ENCODE assay signal across 8 cellular contexts in the genomic region with DNA sequence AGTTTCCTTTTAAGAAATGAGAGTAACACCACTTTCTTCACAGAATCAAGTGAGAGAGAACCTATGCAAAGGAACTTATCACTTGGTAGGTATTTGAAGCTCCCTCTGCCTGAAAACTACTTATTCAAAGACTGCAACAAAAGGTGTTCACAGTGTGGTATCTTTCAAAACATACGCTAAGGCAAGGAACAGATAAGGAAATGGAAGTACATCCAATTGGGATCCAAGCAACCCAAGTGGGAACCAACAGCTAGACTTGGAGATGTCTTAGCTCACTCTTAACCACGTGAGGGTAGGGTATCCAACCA. TPM values are rescaled to one million over a fixed set of nuclear protein-coding genes. Genes with fewer than 3 reads are reported as not detected.
DNase-seq lines count a peak whose midpoint lies in the region; ATAC-seq and TF ChIP-seq lines count a peak whose summit lies in the region.

No MANE protein-coding gene starts in this region.

- H3K9ac ChIP-seq in liver (ENCODE audit: low read depth in 1 of 2, low read length in 2 of 2) = no peak overlapping the region

- H3K4me1 ChIP-seq in heart right ventricle = peaks cover 0 to 19% (median 16%) of the 10 kb centered on the region in 9 donors
- peaks cover 5 to 18% (median 8%) of the 10 kb centered on the region in 4 donors for H3K4me1 ChIP-seq in liver (ENCODE audit: control insufficient read depth in 4 of 4, insufficient read depth in 4 of 4, low read length in 3 of 4)
- peaks cover 14 to 20% (median 18%) of the 10 kb centered on the region in 4 donors for H3K4me1 ChIP-seq in upper lobe of left lung

- H3K9me3 ChIP-seq in heart right ventricle = no peaks in the 10 kb centered on the region
- no peaks in the 10 kb centered on the region for H3K9me3 ChIP-seq in liver (ENCODE audit: control insufficient read depth in 4 of 4, low read length in 3 of 4)
- no peaks in the 10 kb centered on the region for H3K9me3 ChIP-seq in upper lobe of left lung

- H3K4me1 Mint-ChIP-seq in activated naive CD8-positive, alpha-beta T cell (ENCODE audit: low read depth) = peaks cover 13% of the 10 kb centered on the region

- intact Hi-C loops in heart right ventricle (cut with DNase I) = no loop called here
- intact Hi-C loops in left ventricle myocardium superior (cut with micrococcal nuclease) = no loop called here

- no peaks in the 10 kb centered on the region for H3K36me3 Mint-ChIP-seq in activated naive CD8-positive, alpha-beta T cell

- H3K9me3 Mint-ChIP-seq in activated naive CD8-positive, alpha-beta T cell (ENCODE audit: low read depth) = no peaks in the 10 kb centered on the region

- H3K4me3 ChIP-seq in heart right ventricle = peak overlapping the region in 9 of 10 donors; percentile 24 to 65 (median 60)
- H3K4me3 ChIP-seq in liver (ENCODE audit: low read depth in 1 of 3, low read length in 3 of 3) = peak overlapping the region; percentile 18 to 80 (median 74)
- peak overlapping the region in 3 of 4 donors; percentile 40 to 68 (median 59) for H3K4me3 ChIP-seq in upper lobe of left lung

- DNase-seq in heart right ventricle (no peak), left ventricle myocardium superior (no peak), upper lobe of left lung (no peak), RKO (ENCODE audit: low spot score) (no peak)

- 17 to 25% methylated on average over 2 of the region's 2 CpGs for WGBS in heart right ventricle, 2 donors
- WGBS in liver = 38% methylated on average over 2 of the region's 2 CpGs
- WGBS in upper lobe of left lung, 2 donors = 26 to 31% methylated on average over 2 of the region's 2 CpGs

- no peaks in the 10 kb centered on the region for H3K36me3 ChIP-seq in heart right ventricle
- H3K36me3 ChIP-seq in liver (ENCODE audit: control insufficient read depth in 4 of 4, insufficient read depth in 3 of 4, low read depth in 1 of 4, low read length in 3 of 4) = no peaks in the 10 kb centered on the region
- no peaks in the 10 kb centered on the region for H3K36me3 ChIP-seq in upper lobe of left lung

- peak overlapping the region; percentile 28 for H3K27ac Mint-ChIP-seq in activated naive CD8-positive, alpha-beta T cell

- no peak for TF ChIP-seq POLR2A in upper lobe of left lung (IDR thresholded peaks at IDR 0.05)

- H3K4me3 Mint-ChIP-seq in activated naive CD8-positive, alpha-beta T cell = peak overlapping the region; percentile 85

- H3K27me3 ChIP-seq in heart right ventricle (peaks cover 0 to 76% (median 32%) of the 10 kb centered on the region in 7 donors), liver (ENCODE audit: control insufficient read depth in 4 of 4, insufficient read depth in 4 of 4, low read length in 3 of 4) (no peaks in the 10 kb centered on the region), upper lobe of left lung (peaks cover 0 to 26% (median 15%) of the 10 kb centered on the region in 4 donors)

- TF ChIP-seq EP300 in upper lobe of left lung (IDR thresholded peaks at IDR 0.05) = no peak

- ATAC-seq in heart right ventricle (peak in 2 of 8 donors; percentile 16 to 31), left ventricle myocardium superior (no peak), upper lobe of left lung (ENCODE audit: low FRiP score in 2 of 2) (no peak), HG03460 (IDR thresholded peaks at IDR 0.05; ENCODE audit: unreplicated experiment) (no peak), GM19395 (IDR thresholded peaks at IDR 0.05; ENCODE audit: unreplicated experiment) (no peak)

- H3K27ac ChIP-seq in heart right ventricle (no peak overlapping the region), liver (ENCODE audit: low read depth in 1 of 2, low read length in 2 of 2) (no peak overlapping the region), upper lobe of left lung (no peak overlapping the region)

- H3K27me3 Mint-ChIP-seq in activated naive CD8-positive, alpha-beta T cell = peaks cover 26% of the 10 kb centered on the region

- no peak for TF ChIP-seq RAD21 in liver (IDR thresholded peaks at IDR 0.05)

- TF ChIP-seq CTCF in heart right ventricle (IDR thresholded peaks at IDR 0.05) (no peak), liver (IDR thresholded peaks at IDR 0.05; ENCODE audit: low read depth, low read length, missing input control) (no peak), upper lobe of left lung (IDR thresholded peaks at IDR 0.05) (no peak)

TF ChIP-seq in liver, 16 proteins besides CTCF, POLR2A, EP300 and RAD21:
- TF ChIP-seq, protein P1, sequence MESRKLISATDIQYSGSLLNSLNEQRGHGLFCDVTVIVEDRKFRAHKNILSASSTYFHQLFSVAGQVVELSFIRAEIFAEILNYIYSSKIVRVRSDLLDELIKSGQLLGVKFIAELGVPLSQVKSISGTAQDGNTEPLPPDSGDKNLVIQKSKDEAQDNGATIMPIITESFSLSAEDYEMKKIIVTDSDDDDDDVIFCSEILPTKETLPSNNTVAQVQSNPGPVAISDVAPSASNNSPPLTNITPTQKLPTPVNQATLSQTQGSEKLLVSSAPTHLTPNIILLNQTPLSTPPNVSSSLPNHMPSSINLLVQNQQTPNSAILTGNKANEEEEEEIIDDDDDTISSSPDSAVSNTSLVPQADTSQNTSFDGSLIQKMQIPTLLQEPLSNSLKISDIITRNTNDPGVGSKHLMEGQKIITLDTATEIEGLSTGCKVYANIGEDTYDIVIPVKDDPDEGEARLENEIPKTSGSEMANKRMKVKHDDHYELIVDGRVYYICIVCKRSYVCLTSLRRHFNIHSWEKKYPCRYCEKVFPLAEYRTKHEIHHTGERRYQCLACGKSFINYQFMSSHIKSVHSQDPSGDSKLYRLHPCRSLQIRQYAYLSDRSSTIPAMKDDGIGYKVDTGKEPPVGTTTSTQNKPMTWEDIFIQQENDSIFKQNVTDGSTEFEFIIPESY (IDR thresholded peaks at IDR 0.05) = no peak
- TF ChIP-seq FOXA1 (IDR thresholded peaks at IDR 0.05) (no peak), RXRA (IDR thresholded peaks at IDR 0.05) (no peak), GABPA (IDR thresholded peaks at IDR 0.05 in 1 of 2, conservative IDR thresholded peaks at IDR 0.05 in 1 of 2) (no peak), NR2F2 (IDR thresholded peaks at IDR 0.05) (no peak), FOXA2 (IDR thresholded peaks at IDR 0.05) (no peak), YY1 (IDR thresholded peaks at IDR 0.05) (no peak), JUND (IDR thresholded peaks at IDR 0.05) (no peak), HNF4A (conservative IDR thresholded peaks at IDR 0.05) (no peak), HNF4G (IDR thresholded peaks at IDR 0.05) (no peak), EGR1 (IDR thresholded peaks at IDR 0.05; ENCODE audit: low read depth in 2 of 2) (no peak), SP1 (IDR thresholded peaks at IDR 0.05) (no peak), TAF1 (conservative IDR thresholded peaks at IDR 0.05) (no peak)
- TF ChIP-seq, protein P2, sequence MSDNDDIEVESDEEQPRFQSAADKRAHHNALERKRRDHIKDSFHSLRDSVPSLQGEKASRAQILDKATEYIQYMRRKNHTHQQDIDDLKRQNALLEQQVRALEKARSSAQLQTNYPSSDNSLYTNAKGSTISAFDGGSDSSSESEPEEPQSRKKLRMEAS (IDR thresholded peaks at IDR 0.05) = no peak
- TF ChIP-seq, protein P3, sequence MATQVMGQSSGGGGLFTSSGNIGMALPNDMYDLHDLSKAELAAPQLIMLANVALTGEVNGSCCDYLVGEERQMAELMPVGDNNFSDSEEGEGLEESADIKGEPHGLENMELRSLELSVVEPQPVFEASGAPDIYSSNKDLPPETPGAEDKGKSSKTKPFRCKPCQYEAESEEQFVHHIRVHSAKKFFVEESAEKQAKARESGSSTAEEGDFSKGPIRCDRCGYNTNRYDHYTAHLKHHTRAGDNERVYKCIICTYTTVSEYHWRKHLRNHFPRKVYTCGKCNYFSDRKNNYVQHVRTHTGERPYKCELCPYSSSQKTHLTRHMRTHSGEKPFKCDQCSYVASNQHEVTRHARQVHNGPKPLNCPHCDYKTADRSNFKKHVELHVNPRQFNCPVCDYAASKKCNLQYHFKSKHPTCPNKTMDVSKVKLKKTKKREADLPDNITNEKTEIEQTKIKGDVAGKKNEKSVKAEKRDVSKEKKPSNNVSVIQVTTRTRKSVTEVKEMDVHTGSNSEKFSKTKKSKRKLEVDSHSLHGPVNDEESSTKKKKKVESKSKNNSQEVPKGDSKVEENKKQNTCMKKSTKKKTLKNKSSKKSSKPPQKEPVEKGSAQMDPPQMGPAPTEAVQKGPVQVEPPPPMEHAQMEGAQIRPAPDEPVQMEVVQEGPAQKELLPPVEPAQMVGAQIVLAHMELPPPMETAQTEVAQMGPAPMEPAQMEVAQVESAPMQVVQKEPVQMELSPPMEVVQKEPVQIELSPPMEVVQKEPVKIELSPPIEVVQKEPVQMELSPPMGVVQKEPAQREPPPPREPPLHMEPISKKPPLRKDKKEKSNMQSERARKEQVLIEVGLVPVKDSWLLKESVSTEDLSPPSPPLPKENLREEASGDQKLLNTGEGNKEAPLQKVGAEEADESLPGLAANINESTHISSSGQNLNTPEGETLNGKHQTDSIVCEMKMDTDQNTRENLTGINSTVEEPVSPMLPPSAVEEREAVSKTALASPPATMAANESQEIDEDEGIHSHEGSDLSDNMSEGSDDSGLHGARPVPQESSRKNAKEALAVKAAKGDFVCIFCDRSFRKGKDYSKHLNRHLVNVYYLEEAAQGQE (IDR thresholded peaks at IDR 0.05) = no peak
- TF ChIP-seq, protein P4, sequence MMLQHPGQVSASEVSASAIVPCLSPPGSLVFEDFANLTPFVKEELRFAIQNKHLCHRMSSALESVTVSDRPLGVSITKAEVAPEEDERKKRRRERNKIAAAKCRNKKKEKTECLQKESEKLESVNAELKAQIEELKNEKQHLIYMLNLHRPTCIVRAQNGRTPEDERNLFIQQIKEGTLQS (IDR thresholded peaks at IDR 0.05) = no peak

RNA-seq across cellular contexts. Expression of a gene that starts 0.4 kb away (rescaled TPM):
- total RNA-seq in heart right ventricle (1 to 10 TPM in 2 of 10 donors, under 1 TPM in 8; 0.14 to 3.1 (median 0.46) TPM), left ventricle myocardium superior (3.2 TPM), liver (under 1 TPM in 1 of 2 donors, not detected in 1; 0.25 TPM), upper lobe of left lung (under 1 TPM; under 0.01 to 0.76 (median 0.18) TPM)
- polyA plus RNA-seq in heart right ventricle (under 1 TPM; 0.20 to 0.22 TPM), liver (under 1 TPM; 0.50 to 0.61 TPM)
